Comparison of ENCODE assay signal across 15 cellular contexts in genomic region chr16:58425245-58425644, GRCh38.
"Had no signal": no experiment of that assay in that cellular context is flagged by ENCODE, and none has a peak within 500 bp of the region (broad histone marks: within the 10 kb centered on the region; RNA-seq: fewer than 3 reads in every experiment).

No MANE protein-coding gene starts in this region.

- H3K9me3 Mint-ChIP-seq: neural progenitor cell had no signal

- H3K4me2 ChIP-seq: neural progenitor cell had no signal

- H3K27me3 ChIP-seq: adrenal gland, body of pancreas, neural progenitor cell, ovary, thyroid gland, vagina had no signal

- H3K4me3 Mint-ChIP-seq: neural progenitor cell had no signal

- H3K27ac Mint-ChIP-seq: neural progenitor cell had no signal

- H3K36me3 ChIP-seq: adrenal gland, esophagus squamous epithelium, neural progenitor cell, ovary, thyroid gland, vagina had no signal

- DNase-seq: activated CD4-positive, alpha-beta T cell treated with anti-CD3 and anti-CD28 coated beads for 1 hour; activated naive CD4-positive, alpha-beta T cell treated with Interleukin-2 at 50 U/mL for 16 hours; adrenal gland; body of pancreas; esophagus squamous epithelium; foreskin fibroblast; mesendoderm; ovary; stimulated activated CD4-positive, alpha-beta T cell treated with anti-CD3 and anti-CD28 coated beads, Interleukin-2, amount 100 ng/mL, for 48 hours; stimulated activated naive CD8-positive, alpha-beta T cell treated with anti-CD3 and anti-CD28 coated beads, Interleukin-15, Interleukin-2, amounts not matched to agents 100 U/mL and 50 U/mL, for 24 hours; SW 1271; T-helper 9 cell; thyroid gland had no signal

- H3K9me3 ChIP-seq: adrenal gland, body of pancreas, esophagus squamous epithelium, ovary, thyroid gland, vagina had no signal

- ATAC-seq: body of pancreas had no signal

- H3K36me3 Mint-ChIP-seq: neural progenitor cell had no signal

- H3K4me3 ChIP-seq: adrenal gland, body of pancreas, esophagus squamous epithelium, neural progenitor cell, ovary, thyroid gland, vagina had no signal

- H3K4me1 ChIP-seq: adrenal gland, body of pancreas, esophagus squamous epithelium, thyroid gland, vagina had no signal

- H3K27ac ChIP-seq: ovary, thyroid gland, vagina had no signal
